In genomic region chr2:42492691-42493467, GRCh38 we compare ENCODE assay signal across 8 cellular contexts. TPM values are rescaled to one million over a fixed set of nuclear protein-coding genes. Genes with fewer than 3 reads are reported as not detected.
DNase-seq lines count a peak whose midpoint lies in the region; ATAC-seq and TF ChIP-seq lines count a peak whose summit lies in the region.

No MANE protein-coding gene starts in this region.

- H3K9me3 ChIP-seq in OCI-LY7 (ENCODE audit: low read length): no peaks in the 10 kb centered on the region
- H3K9me3 ChIP-seq in adrenal gland (replicated peaks in 1 of 3): no peaks in the 10 kb centered on the region
- H3K9me3 ChIP-seq in mucosa of descending colon: no peaks in the 10 kb centered on the region
- H3K9me3 ChIP-seq in tibial nerve: no peaks in the 10 kb centered on the region

- peak; percentile 44 for DNase-seq in DMS79 treated with DMSO at 0.1 percent for 48 hours (lab: John Stamatoyannopoulos, UW)
- DNase-seq in OCI-LY7 (ENCODE audit: low spot score): no peak
- DNase-seq in adrenal gland: peak; percentile 40 to 62 (median 55)
- peak; percentile 50 to 71 (median 61) for DNase-seq in mucosa of descending colon
- no peak for DNase-seq in tibial nerve (ENCODE audit: low spot score in 2 of 2)
- DNase-seq in GM03348 (ENCODE audit: low spot score): no peak

- 0 to 21% (median 19%) methylated on average over 2 to 111 of the region's 111 CpGs for WGBS in adrenal gland, 4 donors
- 9 to 12% methylated on average over 30 to 76 of the region's 111 CpGs for WGBS in tibial nerve, 2 donors

- BruUV-seq in OCI-LY7 (replicated peaks; lab: Mats Ljungman, UMichigan): no TSS peak

- no peak overlapping the region for H2AFZ ChIP-seq in OCI-LY7 (ENCODE audit: low read length)

- H3K27me3 ChIP-seq in adrenal gland: peaks cover 3% of the 10 kb centered on the region
- peaks cover 0 to 25% of the 10 kb centered on the region in 2 donors for H3K27me3 ChIP-seq in tibial nerve

- TF ChIP-seq POLR2A in adrenal gland (IDR thresholded peaks at IDR 0.05) (no peak), tibial nerve (IDR thresholded peaks at IDR 0.05) (no peak)

- no peaks in the 10 kb centered on the region for H3K36me3 ChIP-seq in OCI-LY7 (ENCODE audit: insufficient read depth, low read length)
- no peaks in the 10 kb centered on the region for H3K36me3 ChIP-seq in adrenal gland (replicated peaks in 1 of 2)
- H3K36me3 ChIP-seq in mucosa of descending colon (ENCODE audit: low read depth): no peaks in the 10 kb centered on the region
- no peaks in the 10 kb centered on the region for H3K36me3 ChIP-seq in tibial nerve

- TF ChIP-seq CTCF in OCI-LY7 (conservative IDR thresholded peaks at IDR 0.05; ENCODE audit: low read length): no peak
- no peak for TF ChIP-seq CTCF in adrenal gland (IDR thresholded peaks at IDR 0.05)
- no peak for TF ChIP-seq CTCF in mucosa of descending colon (IDR thresholded peaks at IDR 0.05)
- no peak for TF ChIP-seq CTCF in tibial nerve (IDR thresholded peaks at IDR 0.05)

- no peaks in the 10 kb centered on the region for H3K79me2 ChIP-seq in OCI-LY7 (ENCODE audit: insufficient read depth, low read depth, low read length)

- 0 out of 2 replicates have a peak overlapping the region, but pooled peaks have one; percentile 93 for H3K4me2 ChIP-seq in OCI-LY7 (ENCODE audit: low read length)

- no peaks in the 10 kb centered on the region for H3K9me2 ChIP-seq in OCI-LY7 (ENCODE audit: insufficient read depth, low read length)

- CTCF ChIA-PET in OCI-LY7 (lab: Charles Lee; ENCODE audit: unreplicated experiment): no interaction called here

- intact Hi-C loops in OCI-LY7 (cut with micrococcal nuclease; ENCODE audit: unreplicated experiment) (no loop called here), adrenal gland (cut with DNase I) (loop anchor here in 1 of 2 donors (5.0 kb wide), 1 partner anchor 169 kb away; no protein-coding TSS in a partner anchor), mucosa of descending colon (cut with DNase I, micrococcal nuclease) (no loop called here)

- ATAC-seq in mucosa of descending colon: peak; percentile 37
- ATAC-seq in HG02610 (IDR thresholded peaks at IDR 0.05; ENCODE audit: unreplicated experiment): no peak
- ATAC-seq in HG03175 (IDR thresholded peaks at IDR 0.05; ENCODE audit: unreplicated experiment): no peak

- no peak for TF ChIP-seq EP300 in tibial nerve (IDR thresholded peaks at IDR 0.05)

- POLR2A ChIA-PET in OCI-LY7 (lab: Charles Lee): no interaction called here

- H3K4me3 ChIP-seq in OCI-LY7 (ENCODE audit: low read depth, low read length, poor library complexity, severe bottlenecking) (no peak overlapping the region), adrenal gland (peak overlapping the region in 2 of 4 donors; percentile 46 to 82), mucosa of descending colon (peak overlapping the region; percentile 25), tibial nerve (peak overlapping the region; percentile 44 to 73 (median 57))

- H3K27ac ChIP-seq in OCI-LY7 (ENCODE audit: low read depth, low read length, poor library complexity, severe bottlenecking): no peak overlapping the region
- H3K27ac ChIP-seq in adrenal gland: peak overlapping the region in 3 of 5 donors; percentile 70 to 82 (median 79)
- peak overlapping the region; percentile 10 to 87 (median 57) for H3K27ac ChIP-seq in tibial nerve

- H3K4me1 ChIP-seq in OCI-LY7 (ENCODE audit: insufficient read depth, low read length, poor library complexity, severe bottlenecking) (peaks cover 10% of the 10 kb centered on the region), adrenal gland (replicated peaks in 1 of 2) (peaks cover 6 to 9% of the 10 kb centered on the region in 2 donors), mucosa of descending colon (ENCODE audit: low read depth) (peaks cover 7% of the 10 kb centered on the region), tibial nerve (peaks cover 0 to 27% (median 0%) of the 10 kb centered on the region in 4 donors)

- H4K20me1 ChIP-seq in OCI-LY7 (ENCODE audit: insufficient read depth, low read length): no peaks in the 10 kb centered on the region

RNA-seq across cellular contexts. Expression of gene KCNG3, which starts 0.9 kb away (rescaled TPM):
- total RNA-seq in OCI-LY7 (2014; rRNA removed; shearing (Covaris generic)): 0.18 and 0.19 TPM in 2 replicates
- 0.08 and 0.17 TPM in 2 replicates for total RNA-seq in OCI-LY7 (2022)
- total RNA-seq in adrenal gland: 10 to 100 TPM in 2 of 8 donors, 1 to 10 TPM in 6; 1.7 to 16.0 (median 5.5) TPM
- 1 to 10 TPM in 1 of 3 donors, under 1 TPM in 2; 0.24 to 1.8 (median 0.40) TPM for polyA plus RNA-seq in adrenal gland
- total RNA-seq in mucosa of descending colon: 1 to 10 TPM; 2.6 to 5.0 (median 3.2) TPM
- total RNA-seq in tibial nerve: 10 to 100 TPM in 2 of 4 donors, 1 to 10 TPM in 2; 6.6 to 17.8 (median 9.9) TPM

Comparison
In these comparisons a context has a peak if more than half of its experiments do, and no peak if none do; other contexts are left out.
1. DNase-seq: peak in DMS79 treated with DMSO at 0.1 percent for 48 hours (single experiment), adrenal gland (7 of 7) and mucosa of descending colon (3 of 3); none in OCI-LY7 (single experiment), tibial nerve (0 of 2) and GM03348 (single experiment).